9 cellular contexts compared by ENCODE assay signal in the genomic region with DNA sequence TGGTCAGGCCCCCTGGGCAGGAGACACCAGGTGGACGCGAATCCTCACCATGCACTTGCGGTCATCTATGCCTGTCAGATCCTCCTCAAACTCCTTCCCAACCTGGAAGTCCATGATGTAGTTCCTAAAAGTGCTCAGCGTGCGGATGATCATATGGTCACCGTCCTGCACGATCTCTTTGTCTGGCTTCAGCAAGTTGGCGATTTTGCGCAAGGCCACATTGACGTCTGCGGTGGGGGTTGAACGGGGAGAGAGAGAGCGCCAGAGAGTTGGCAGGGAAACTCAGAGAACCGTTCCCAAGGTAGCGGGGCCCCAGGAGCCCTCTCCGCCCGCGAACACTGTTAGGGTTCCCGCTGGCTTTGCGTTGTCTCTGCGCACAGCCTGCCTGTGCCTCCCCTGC. TPM values are rescaled to one million over a fixed set of nuclear protein-coding genes. Genes with fewer than 3 reads are reported as not detected.
DNase-seq lines count a peak whose midpoint lies in the region; ATAC-seq and TF ChIP-seq lines count a peak whose summit lies in the region.
"Had no signal": no experiment of that assay in that cellular context is flagged by ENCODE, and none has a peak within 500 bp of the region (broad histone marks: within the 10 kb centered on the region; RNA-seq: fewer than 3 reads in every experiment).

No MANE protein-coding gene starts in this region.

- H3K4ac ChIP-seq in mesenchymal stem cell (ENCODE audit: low read depth in 1 of 2, low read length in 2 of 2), result no peak overlapping the region

- no peak overlapping the region for H3K14ac ChIP-seq in mesenchymal stem cell (ENCODE audit: low read length in 2 of 2)

- H3K79me1 ChIP-seq in mesenchymal stem cell (replicated peaks; ENCODE audit: low read length, poor library complexity, severe bottlenecking), result no peaks in the 10 kb centered on the region

- no peak overlapping the region for H3K18ac ChIP-seq in mesenchymal stem cell (ENCODE audit: low read depth in 1 of 2, low read length in 2 of 2)

- H3K9me3 ChIP-seq in SJCRH30 (replicated peaks) (no peaks in the 10 kb centered on the region), esophagus (ENCODE audit: control insufficient read depth in 2 of 2, insufficient read depth in 1 of 2, low read depth in 1 of 2, low read length in 1 of 2) (no peaks in the 10 kb centered on the region), mesenchymal stem cell (ENCODE audit: control insufficient read depth, low read length) (no peaks in the 10 kb centered on the region), thoracic aorta (no peaks in the 10 kb centered on the region)

- no peak for TF ChIP-seq CTCF in thoracic aorta (IDR thresholded peaks at IDR 0.05)

- H2BK12ac ChIP-seq in mesenchymal stem cell (ENCODE audit: low read length in 2 of 2), result no peak overlapping the region

- H3K4me1 ChIP-seq in SJCRH30 (peaks cover 61% of the 10 kb centered on the region), esophagus (ENCODE audit: control insufficient read depth in 2 of 2, insufficient read depth in 2 of 2, low read length in 1 of 2) (peaks cover 4 to 19% of the 10 kb centered on the region in 2 donors), mesenchymal stem cell (ENCODE audit: control insufficient read depth, insufficient read depth, low read depth, low read length) (peaks cover 13% of the 10 kb centered on the region), thoracic aorta (ENCODE audit: control insufficient read depth in 1 of 2, low read depth in 2 of 2) (peaks cover 23 to 70% of the 10 kb centered on the region in 2 donors)

- no peak overlapping the region for H3K4me2 ChIP-seq in mesenchymal stem cell (ENCODE audit: low read length, poor library complexity, severe bottlenecking)

- ATAC-seq in thoracic aorta (ENCODE audit: insufficient number of reproducible peaks, low FRiP score, low read depth) (no peak), HG03045 (IDR thresholded peaks at IDR 0.05; ENCODE audit: unreplicated experiment) (no peak)

- H2BK15ac ChIP-seq in mesenchymal stem cell (ENCODE audit: low read depth, poor library complexity, severe bottlenecking), result no peak overlapping the region

- no peak overlapping the region for H4K91ac ChIP-seq in mesenchymal stem cell (ENCODE audit: low read length)

- WGBS in esophagus, 2 donors, result 42 to 60% methylated on average over 21 of the region's 21 CpGs
- 29% methylated on average over 21 of the region's 21 CpGs for WGBS in mesenchymal stem cell

- DNase-seq in SJCRH30, result peak; percentile 56 to 68
- DNase-seq in mesenchymal stem cell, result peak; percentile 38
- no peak for DNase-seq in thoracic aorta (ENCODE audit: low spot score)
- DNase-seq in GOT3 (lab: John Stamatoyannopoulos, UW), result no peak
- DNase-seq in NOMO-1 (lab: John Stamatoyannopoulos, UW; ENCODE audit: unreplicated experiment in 2 of 2), result no peak
- DNase-seq: activated naive CD4-positive, alpha-beta T cell treated with Interleukin-2 at 50 U/mL for 16 hours; SIG-M5 had no signal

- H3K36me3 ChIP-seq in SJCRH30, result peaks cover 17% of the 10 kb centered on the region
- H3K36me3 ChIP-seq in esophagus (ENCODE audit: control insufficient read depth in 2 of 2, insufficient read depth in 2 of 2, low read length in 1 of 2), result no peaks in the 10 kb centered on the region
- no peaks in the 10 kb centered on the region for H3K36me3 ChIP-seq in mesenchymal stem cell (ENCODE audit: control insufficient read depth in 1 of 2, insufficient read depth in 2 of 2, low read depth in 1 of 2, low read length in 2 of 2)
- H3K36me3 ChIP-seq in thoracic aorta, result no peaks in the 10 kb centered on the region

- no peak overlapping the region for H2AFZ ChIP-seq in mesenchymal stem cell (ENCODE audit: low read depth, low read length)

- H3K9ac ChIP-seq in mesenchymal stem cell (ENCODE audit: low read length), result peak overlapping the region; percentile 71

- H3K27me3 ChIP-seq in SJCRH30 (no peaks in the 10 kb centered on the region), esophagus (ENCODE audit: control insufficient read depth in 1 of 2, insufficient read depth in 2 of 2, low read length in 2 of 2) (no peaks in the 10 kb centered on the region), mesenchymal stem cell (ENCODE audit: control insufficient read depth in 1 of 2, insufficient read depth in 1 of 2, low read length in 2 of 2) (peaks cover 23 to 36% of the 10 kb centered on the region in 2 experiments), thoracic aorta (replicated peaks; ENCODE audit: insufficient read depth) (no peaks in the 10 kb centered on the region)

- no peak overlapping the region for H4K8ac ChIP-seq in mesenchymal stem cell (ENCODE audit: low read length)

- H3K23ac ChIP-seq in mesenchymal stem cell (ENCODE audit: low read length in 2 of 2), result no peak overlapping the region

- H3K27ac ChIP-seq in SJCRH30 (peak overlapping the region; percentile 98), esophagus (ENCODE audit: low read depth in 2 of 2, low read length in 1 of 2) (peak overlapping the region; percentile 46 to 74), mesenchymal stem cell (ENCODE audit: low read length, poor library complexity, severe bottlenecking) (no peak overlapping the region), thoracic aorta (peak overlapping the region; percentile 64 to 67)

- no peak overlapping the region for H2AK5ac ChIP-seq in mesenchymal stem cell (ENCODE audit: low read length, severe bottlenecking)

- H3K4me3 ChIP-seq in SJCRH30 (peak overlapping the region; percentile 80), esophagus (ENCODE audit: low read depth in 1 of 2, low read length in 2 of 2) (peak overlapping the region; percentile 63 to 75), mesenchymal stem cell (ENCODE audit: insufficient read depth in 1 of 2, low read depth in 1 of 2, low read length in 2 of 2) (peak overlapping the region in 1 of 2 experiments; percentile 78), thoracic aorta (peak overlapping the region; percentile 88)

- H2BK5ac ChIP-seq in mesenchymal stem cell (ENCODE audit: low read depth, low read length, poor library complexity, severe bottlenecking), result no peak overlapping the region

- no peak overlapping the region for H2BK120ac ChIP-seq in mesenchymal stem cell (ENCODE audit: low read depth, low read length)

RNA-seq across cellular contexts. Expression of gene RBP1, which starts 0.8 kb away (rescaled TPM):
- total RNA-seq in SJCRH30 (2014; rRNA removed; shearing (Covaris generic)), result 839 and 902 TPM in 2 replicates
- 10 to 100 TPM; 26.8 to 27.9 TPM for polyA plus RNA-seq in esophagus
- 4.0 TPM for polyA plus RNA-seq in mesenchymal stem cell (2013, experiment 1 of 2)
- 4.3 TPM for polyA plus RNA-seq in mesenchymal stem cell (2013, experiment 2 of 2)
- 1 to 10 TPM; 4.1 to 7.2 TPM for total RNA-seq in thoracic aorta

Comparison
In these comparisons a context has a peak if more than half of its experiments do, and no peak if none do; other contexts are left out.
1. DNase-seq: peak in SJCRH30 (2 of 2) and mesenchymal stem cell (single experiment); none in thoracic aorta (single experiment), GOT3 (single experiment) and NOMO-1 (0 of 2).
2. RNA of gene RBP1, which starts 0.8 kb away (total RNA-seq): 839 to 902 TPM in SJCRH30; 4.1 to 7.2 TPM in thoracic aorta; every median in the first group is over 100 times any median in the second.